Comparison of ENCODE assay signal across 17 cellular contexts in genomic region chr17:13777003-13777402, GRCh38.
"Had no signal": no experiment of that assay in that cellular context is flagged by ENCODE, and none has a peak within 500 bp of the region (broad histone marks: within the 10 kb centered on the region; RNA-seq: fewer than 3 reads in every experiment).

No MANE protein-coding gene starts in this region.

- H3K27ac ChIP-seq: ascending aorta, parathyroid adenoma, tibial nerve, vagina had no signal

- H3K27me3 Mint-ChIP-seq: activated naive CD8-positive, alpha-beta T cell treated with anti-CD3 and anti-CD28 coated beads, Interleukin-2, amount 50 U/mL, for 24 hours had no signal

- H3K4me1 ChIP-seq: ascending aorta, parathyroid adenoma, tibial nerve had no signal

- DNase-seq: activated CD4-positive, CD25-positive, alpha-beta regulatory T cell treated with anti-CD3 and anti-CD28 coated beads, Interleukin-2, amount 50 U/mL, for 72 hours; activated naive CD4-positive, alpha-beta T cell treated with anti-CD3 and anti-CD28 coated beads for 36 hours; activated naive CD8-positive, alpha-beta T cell treated with anti-CD3 and anti-CD28 coated beads, Interleukin-2, amount 50 U/mL, for 24 hours; activated T-cell treated with anti-CD3 and anti-CD28 coated beads for 4 hours; dermis blood vessel endothelial cell; erythroblast; glutamatergic neuron; retina; stimulated activated CD4-positive, alpha-beta T cell treated with anti-CD3 and anti-CD28 coated beads, Interleukin-15, amount 100 ng/mL, for 24 hours; stimulated activated CD4-positive, alpha-beta T cell treated with anti-CD3 and anti-CD28 coated beads, Interleukin-4, amount 100 ng/mL, for 1 hour; stimulated activated naive B cell treated with anti-CD40 and anti-IgM and Interleukin-4, amounts not matched to agents 10 μg/mL and 1 μg/mL and 100 μg/mL, for 72 hours; T-helper 1 cell; T1000 had no signal

- H3K4me3 Mint-ChIP-seq: activated naive CD4-positive, alpha-beta T cell treated with anti-CD3 and anti-CD28 coated beads for 36 hours; activated naive CD8-positive, alpha-beta T cell treated with anti-CD3 and anti-CD28 coated beads, Interleukin-2, amount 50 U/mL, for 24 hours; stimulated activated naive B cell treated with anti-CD40 and anti-IgM and Interleukin-4, amounts not matched to agents 10 μg/mL and 1 μg/mL and 100 μg/mL, for 72 hours had no signal

- H3K4me1 Mint-ChIP-seq: activated naive CD8-positive, alpha-beta T cell treated with anti-CD3 and anti-CD28 coated beads, Interleukin-2, amount 50 U/mL, for 24 hours; stimulated activated naive B cell treated with anti-CD40 and anti-IgM and Interleukin-4, amounts not matched to agents 10 μg/mL and 1 μg/mL and 100 μg/mL, for 72 hours had no signal

- H3K27ac Mint-ChIP-seq: activated naive CD4-positive, alpha-beta T cell treated with anti-CD3 and anti-CD28 coated beads for 36 hours; activated naive CD8-positive, alpha-beta T cell treated with anti-CD3 and anti-CD28 coated beads, Interleukin-2, amount 50 U/mL, for 24 hours; stimulated activated naive B cell treated with anti-CD40 and anti-IgM and Interleukin-4, amounts not matched to agents 10 μg/mL and 1 μg/mL and 100 μg/mL, for 72 hours had no signal

- H3K9me3 ChIP-seq: ascending aorta, vagina had no signal

- ATAC-seq: activated naive CD8-positive, alpha-beta T cell treated with anti-CD3 and anti-CD28 coated beads, Interleukin-2, amount 50 U/mL, for 24 hours; stimulated activated naive B cell treated with anti-CD40 and anti-IgM and Interleukin-4, amounts not matched to agents 10 μg/mL and 1 μg/mL and 100 μg/mL, for 72 hours had no signal

- H3K4me3 ChIP-seq: ascending aorta, tibial nerve, vagina had no signal

- H3K36me3 ChIP-seq: ascending aorta, vagina had no signal

- H3K27me3 ChIP-seq: ascending aorta, tibial nerve, vagina had no signal
